ENCODE assay signal across 8 cellular contexts in the genomic region with DNA sequence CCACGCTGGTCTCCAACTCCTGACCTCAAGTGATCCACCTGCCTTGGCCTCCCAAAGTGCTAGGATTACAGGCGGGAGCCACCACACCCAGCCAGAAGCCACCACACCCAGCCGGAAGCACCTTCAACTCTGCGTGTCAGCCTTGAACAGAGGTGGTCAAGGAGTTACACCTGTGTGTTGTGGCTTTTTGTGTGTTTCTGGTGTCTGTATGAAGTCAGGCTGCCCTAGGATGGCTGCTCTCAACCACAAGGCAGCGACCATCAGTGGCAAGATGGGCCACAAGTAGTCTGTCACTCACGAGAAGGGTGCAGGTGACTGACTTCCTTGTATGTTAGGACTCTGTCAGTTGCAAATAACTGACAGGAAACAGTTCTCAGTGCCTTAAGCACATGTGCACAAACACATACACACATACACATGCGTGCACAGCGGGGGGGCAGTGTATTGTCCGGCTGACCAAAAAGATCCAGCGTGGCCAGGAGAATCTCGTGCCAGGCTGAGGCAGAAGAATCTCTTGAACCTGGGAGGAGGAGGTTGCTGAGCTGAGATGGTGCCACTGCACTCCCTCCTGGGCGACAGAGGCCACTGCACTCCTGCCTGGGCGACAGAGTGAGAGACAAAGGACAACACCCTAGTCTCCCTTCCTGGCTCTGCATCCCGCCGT. TPM values are rescaled to one million over a fixed set of nuclear protein-coding genes. Genes with fewer than 3 reads are reported as not detected.
DNase-seq lines count a peak whose midpoint lies in the region; ATAC-seq, FAIRE-seq and TF ChIP-seq lines count a peak whose summit lies in the region.

No MANE protein-coding gene starts in this region.

- H2BK120ac ChIP-seq in H1 (replicated peaks; ENCODE audit: low read depth, low read length): no peak overlapping the region

- no peak for TF ChIP-seq POLR2A in H1 (IDR thresholded peaks at IDR 0.05; ENCODE audit: control extremely low read depth in 1 of 2, low read depth in 2 of 2, low read length in 2 of 2)
- TF ChIP-seq POLR2A in testis (IDR thresholded peaks at IDR 0.05): no peak

- H3K9me3 ChIP-seq in H1 (ENCODE audit: insufficient read depth in 2 of 2, low read depth in 1 of 2, low read length in 1 of 2): no peaks in the 10 kb centered on the region
- no peaks in the 10 kb centered on the region for H3K9me3 ChIP-seq in testis

- H3K56ac ChIP-seq in H1 (replicated peaks; ENCODE audit: insufficient read length, low read depth, low read length): no peak overlapping the region

- H2AFZ ChIP-seq in H1 (ENCODE audit: low read length): no peak overlapping the region

- TF ChIP-seq CTCF in H1 (IDR thresholded peaks at IDR 0.05; ENCODE audit: control extremely low read depth in 1 of 3, insufficient read depth in 1 of 3, low read depth in 1 of 3, low read length in 3 of 3) (peak; percentile 55 to 72 (median 71)), testis (IDR thresholded peaks at IDR 0.05) (peak in 2 of 3 experiments; percentile 15 to 24)

- no peak overlapping the region for H3K4me2 ChIP-seq in H1 (ENCODE audit: insufficient read depth in 1 of 2, low read depth in 2 of 2, low read length in 2 of 2)

- H2BK12ac ChIP-seq in H1 (ENCODE audit: low read depth, low read length): no peak overlapping the region

- H3K9ac ChIP-seq in H1 (replicated peaks in 1 of 4; ENCODE audit: extremely low read depth in 1 of 4, low read depth in 3 of 4, low read length in 3 of 4): no peak overlapping the region

- ATAC-seq in HG02610 (IDR thresholded peaks at IDR 0.05; ENCODE audit: unreplicated experiment) (no peak), GM19328 (IDR thresholded peaks at IDR 0.05; ENCODE audit: unreplicated experiment) (no peak)

- no peak overlapping the region for H4K5ac ChIP-seq in H1 (ENCODE audit: insufficient read length, low read depth, low read length)

- peak; percentile 70 for DNase-seq in activated CD8-positive, alpha-beta memory T cell treated with anti-CD3 and anti-CD28 coated beads for 24 hours
- no peak for DNase-seq in activated CD8-positive, alpha-beta memory T cell treated with anti-CD3 and anti-CD28 coated beads, Interleukin-2, amount 50 U/mL, for 4 hours
- DNase-seq in UCSD-AML1 (lab: John Stamatoyannopoulos, UW; ENCODE audit: unreplicated experiment): peak; percentile 36
- no peak for DNase-seq in H1 (ENCODE audit: low read depth in 1 of 2, low spot score in 2 of 2)
- DNase-seq in testis: peak; percentile 48
- no peak for DNase-seq in NCI-H1436 treated with DMSO at 0.1 percent for 48 hours (lab: John Stamatoyannopoulos, UW)

- H3K18ac ChIP-seq in H1 (ENCODE audit: extremely low read depth, low read length): no peak overlapping the region

- no peak overlapping the region for H2BK20ac ChIP-seq in H1 (ENCODE audit: low read length)

- H4K91ac ChIP-seq in H1 (replicated peaks; ENCODE audit: insufficient read length, low read length): no peak overlapping the region

- H4K20me1 ChIP-seq in H1 (replicated peaks in 1 of 2; ENCODE audit: control insufficient read depth in 1 of 2, insufficient read depth in 2 of 2, low read length in 2 of 2): no peaks in the 10 kb centered on the region

- 85% methylated on average over 15 of the region's 15 CpGs; no CpG with 5 or more reads in 1 of the 2 experiments for WGBS in H1 (ENCODE audit: extremely low coverage in 1 of 2, insufficient coverage in 1 of 2, insufficient read length in 1 of 2, insufficient replicate concordance in 2 of 2, low coverage in 1 of 2, low lambda C conversion rate in 2 of 2, missing lambda C conversion rate in 1 of 2), 2 experiments
- WGBS in testis, 2 donors: 78 to 81% methylated on average over 12 to 15 of the region's 15 CpGs

- H2BK5ac ChIP-seq in H1 (ENCODE audit: low read depth, low read length): no peak overlapping the region

- TF ChIP-seq RAD21 in H1 (IDR thresholded peaks at IDR 0.05 in 1 of 2, conservative IDR thresholded peaks at IDR 0.05 in 1 of 2; ENCODE audit: low read depth in 2 of 2, low read length in 2 of 2): peak; percentile 67 to 78

- no peak for TF ChIP-seq EP300 in H1 (IDR thresholded peaks at IDR 0.05; ENCODE audit: borderline replicate concordance in 1 of 2, low read depth in 2 of 2, low read length in 2 of 2)

- POLR2A ChIA-PET in H1 (lab: Charles Lee; ENCODE audit: partially characterized antibody): interaction anchor here (1.3 to 3.1 kb wide), 3 partner anchors 9 to 16 kb away, joined by 5 to 12 read pairs (median 6); no protein-coding TSS in a partner anchor

- H2AK5ac ChIP-seq in H1 (ENCODE audit: low read depth, low read length): no peak overlapping the region

- H3K14ac ChIP-seq in H1 (ENCODE audit: insufficient read length): no peak overlapping the region

- H4K8ac ChIP-seq in H1 (ENCODE audit: extremely low read depth, insufficient read depth, low read length): no peak overlapping the region

- no peak overlapping the region for H3K27ac ChIP-seq in H1 (ENCODE audit: low read depth, low read length)
- no peak overlapping the region for H3K27ac ChIP-seq in testis

- H2BK15ac ChIP-seq in H1 (ENCODE audit: low read length): no peak overlapping the region

- FAIRE-seq in H1 (lab: Jason Lieb, UNC): no peak

- no peaks in the 10 kb centered on the region; the same call in 1 of the 2 replicates for H3K23me2 ChIP-seq in H1 (ENCODE audit: low read depth, low read length)

- H3K27me3 ChIP-seq in H1 (replicated peaks in 1 of 4; ENCODE audit: control insufficient read depth in 3 of 4, extremely low read depth in 1 of 4, insufficient read depth in 3 of 4, low read length in 3 of 4) (no peaks in the 10 kb centered on the region), testis (no peaks in the 10 kb centered on the region)

- no peak overlapping the region for H3K23ac ChIP-seq in H1 (ENCODE audit: insufficient read length)

- no peaks in the 10 kb centered on the region for H3K36me3 ChIP-seq in H1 (ENCODE audit: control insufficient read depth in 2 of 4, insufficient read depth in 4 of 4, low read length in 3 of 4)
- H3K36me3 ChIP-seq in testis (ENCODE audit: low read depth, missing control alignments): no peaks in the 10 kb centered on the region

- no peak overlapping the region for H3K4me3 ChIP-seq in H1 (ENCODE audit: extremely low read depth in 1 of 4, insufficient read depth in 2 of 4, low read depth in 3 of 4, low read length in 4 of 4)
- no peak overlapping the region for H3K4me3 ChIP-seq in testis

- no peak overlapping the region for H3K4ac ChIP-seq in H1 (replicated peaks; ENCODE audit: insufficient read length, low read depth, low read length)

- intact Hi-C loops in testis (cut with DNase I; ENCODE audit: low total_unique reads): no loop called here

- H3K4me1 ChIP-seq in H1 (replicated peaks in 1 of 4; ENCODE audit: control insufficient read depth in 3 of 4, insufficient read depth in 4 of 4, low read length in 3 of 4) (no peaks in the 10 kb centered on the region), testis (no peaks in the 10 kb centered on the region)

- no peaks in the 10 kb centered on the region for H3K79me1 ChIP-seq in H1 (ENCODE audit: low read depth, low read length)

- CTCF ChIA-PET in H1 (lab: Charles Lee; ENCODE audit: partially characterized antibody): interaction anchor here (0.6 to 1.9 kb wide), 17 partner anchors 8 to 611 kb away, joined by 3 to 9 read pairs (median 3); no protein-coding TSS in a partner anchor

- H3K79me2 ChIP-seq in H1 (ENCODE audit: control insufficient read depth in 1 of 2, insufficient read depth in 2 of 2, low read length in 2 of 2): no peaks in the 10 kb centered on the region

TF ChIP-seq in H1, 55 proteins besides CTCF, POLR2A, EP300 and RAD21:
- TF ChIP-seq SUZ12 (IDR thresholded peaks at IDR 0.05; ENCODE audit: low read length) (no peak), FOSL1 (IDR thresholded peaks at IDR 0.05; ENCODE audit: insufficient read depth, low read depth, low read length) (no peak)

RNA-seq across cellular contexts. Expression of a gene that starts 13.5 kb away (rescaled TPM):
- total RNA-seq in H1 (2021; fragmentation: NEBNext Ultra II Directional; extraction: Animal tissue kit (Norgen Biotek cat#: 25700)): 7.1 and 9.5 TPM in 2 replicates
- polyA plus RNA-seq in H1 (2011; rRNA removed) (12.2 and 21.4 TPM in 2 replicates), testis (ENCODE audit: insufficient read depth, low read depth, low replicate concordance) (20.2 TPM)
- 13.8 TPM for polyA plus RNA-seq in H1 (2011; cell fraction: cytosol; rRNA removed)
- 22.4 TPM for polyA plus RNA-seq in H1 (2011; cell fraction: nucleus; rRNA removed)
- 4.5 to 12.1 TPM (median 9.5 TPM) in 4 replicates for polyA plus RNA-seq in H1 (2012, experiment 1 of 2)
- polyA plus RNA-seq in H1 (2012, experiment 2 of 2): 6.1 TPM
- 7.9 TPM for polyA plus RNA-seq in H1 (2013, experiment 1 of 2)
- 9.9 TPM for polyA plus RNA-seq in H1 (2013, experiment 2 of 2)
- 16.2 and 17.6 TPM in 2 replicates for polyA minus RNA-seq in H1 (2011; rRNA and poly(A)+ RNA removed)
- 5.0 TPM for polyA minus RNA-seq in H1 (2011; cell fraction: cytosol; rRNA and poly(A)+ RNA removed)
- polyA minus RNA-seq in H1 (2011; cell fraction: nucleus; rRNA and poly(A)+ RNA removed): 10.2 TPM
- 10 to 100 TPM; 36.0 to 50.0 TPM for total RNA-seq in testis

Comparison
In these comparisons a context has a peak if more than half of its experiments do, and no peak if none do; other contexts are left out.
1. DNase-seq: peak in activated CD8-positive, alpha-beta memory T cell treated with anti-CD3 and anti-CD28 coated beads for 24 hours (single experiment), UCSD-AML1 (single experiment) and testis (single experiment); none in activated CD8-positive, alpha-beta memory T cell treated with anti-CD3 and anti-CD28 coated beads, Interleukin-2, amount 50 U/mL, for 4 hours (single experiment), H1 (0 of 2) and NCI-H1436 treated with DMSO at 0.1 percent for 48 hours (single experiment).